In the genomic region with DNA sequence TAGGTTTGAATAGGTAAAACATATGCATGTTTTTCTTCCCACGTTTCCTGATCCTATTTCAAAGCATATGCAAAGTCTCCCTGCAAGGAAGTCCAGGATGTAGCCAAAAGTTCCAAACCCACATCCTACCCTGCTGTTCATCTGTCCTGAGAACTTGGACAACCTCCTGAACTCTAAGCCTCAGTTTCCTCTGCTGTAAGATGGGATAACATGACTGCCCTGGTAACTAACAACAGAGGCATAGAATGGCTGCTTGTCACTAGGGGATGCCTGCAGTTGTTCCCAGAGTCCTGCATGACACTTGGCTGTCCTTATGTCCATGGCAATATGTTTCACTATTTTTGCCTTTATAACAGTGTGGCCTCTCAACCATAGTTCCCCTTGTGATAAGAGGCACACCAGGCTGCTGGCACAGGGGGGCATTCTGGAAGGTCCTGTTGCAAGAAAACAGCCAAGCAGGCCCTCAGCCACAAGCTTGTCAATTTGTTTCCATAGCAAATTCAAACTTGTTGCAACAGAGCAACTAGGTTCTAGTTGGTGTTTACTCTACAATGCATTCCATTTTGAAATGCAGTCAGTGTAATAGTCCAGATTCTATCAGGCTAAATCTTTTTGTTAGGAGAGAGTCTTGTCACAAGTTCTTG, we compare ENCODE assay signal across 1 cellular context.
TF ChIP-seq lines count a peak whose summit lies in the region.

No MANE protein-coding gene starts in this region.

TF ChIP-seq in GM12878, 131 proteins besides CTCF, POLR2A, EP300 and RAD21:
- no peak for TF ChIP-seq NR2C1 (IDR thresholded peaks at IDR 0.05)
- TF ChIP-seq BHLHE40 (IDR thresholded peaks at IDR 0.05; ENCODE audit: borderline replicate concordance in 1 of 2, low read depth in 2 of 2, low read length in 1 of 2): no peak
- TF ChIP-seq ESRRA (IDR thresholded peaks at IDR 0.05; ENCODE audit: low read length): no peak
- TF ChIP-seq STAT1 (conservative IDR thresholded peaks at IDR 0.05): no peak
- TF ChIP-seq SMAD1 (IDR thresholded peaks at IDR 0.05; ENCODE audit: low read depth, partially characterized antibody): no peak
- no peak for TF ChIP-seq PML (IDR thresholded peaks at IDR 0.05; ENCODE audit: low read length)
- TF ChIP-seq HCFC1 (IDR thresholded peaks at IDR 0.05; ENCODE audit: low read length): no peak
- TF ChIP-seq MEF2A (IDR thresholded peaks at IDR 0.05; ENCODE audit: insufficient read depth, low read depth, low read length): no peak
- no peak for TF ChIP-seq GABPA (IDR thresholded peaks at IDR 0.05; ENCODE audit: low read depth)
- no peak for TF ChIP-seq BCLAF1 (IDR thresholded peaks at IDR 0.05)
